2 cellular contexts compared by ENCODE assay signal in the genomic region with DNA sequence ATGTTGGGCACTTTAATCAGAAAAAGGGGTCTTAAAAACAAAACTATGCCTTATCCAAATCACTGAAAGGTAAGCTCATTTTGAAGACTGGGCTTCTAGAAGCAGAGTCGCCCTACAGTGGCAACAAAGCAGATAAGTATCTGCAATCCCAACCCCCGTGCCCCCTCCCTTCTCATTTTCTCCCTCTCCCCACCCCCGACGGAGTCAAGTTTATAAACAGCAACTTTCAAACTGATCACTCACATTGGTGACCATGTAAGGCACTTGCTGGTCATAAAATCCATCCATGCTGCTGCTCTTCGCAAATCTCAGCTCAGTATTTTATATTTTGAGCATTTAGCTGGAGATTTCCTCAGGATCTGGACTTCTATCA.
TF ChIP-seq lines count a peak whose summit lies in the region.

No MANE protein-coding gene starts in this region.

TF ChIP-seq in H1, 55 proteins besides CTCF, POLR2A, EP300 and RAD21 (continued from another document):
- peak; percentile 51; the same call in 1 of the 2 replicates for TF ChIP-seq TBP (IDR thresholded peaks at IDR 0.05; ENCODE audit: low read depth, low read length)
- TF ChIP-seq SP4 (IDR thresholded peaks at IDR 0.05; ENCODE audit: low read length) = peak; percentile 34; the same call in 1 of the 2 replicates
- 0 out of 2 replicates have a peak, but pooled peaks have one; percentile 6 for TF ChIP-seq SP1 (IDR thresholded peaks at IDR 0.05; ENCODE audit: low read depth, low read length)
- TF ChIP-seq TAF1 (IDR thresholded peaks at IDR 0.05; ENCODE audit: low read depth, low read length) = peak; percentile 39; the same call in 1 of the 2 replicates
- TF ChIP-seq SIX5 (IDR thresholded peaks at IDR 0.05; ENCODE audit: low read depth, low read length) = no peak

TF ChIP-seq in neural cell, 6 proteins besides CTCF, POLR2A, EP300 and RAD21 (continued from another document):
- TF ChIP-seq EZH2 (IDR thresholded peaks at IDR 0.05; ENCODE audit: borderline replicate concordance, insufficient read depth, low read length, poor library complexity, severe bottlenecking) (no peak), POLR2AphosphoS5 (IDR thresholded peaks at IDR 0.05) (no peak), TAF1 (IDR thresholded peaks at IDR 0.05; ENCODE audit: low read depth) (no peak), SMC3 (conservative IDR thresholded peaks at IDR 0.05; ENCODE audit: poor library complexity) (no peak)
- TF ChIP-seq, protein P1, sequence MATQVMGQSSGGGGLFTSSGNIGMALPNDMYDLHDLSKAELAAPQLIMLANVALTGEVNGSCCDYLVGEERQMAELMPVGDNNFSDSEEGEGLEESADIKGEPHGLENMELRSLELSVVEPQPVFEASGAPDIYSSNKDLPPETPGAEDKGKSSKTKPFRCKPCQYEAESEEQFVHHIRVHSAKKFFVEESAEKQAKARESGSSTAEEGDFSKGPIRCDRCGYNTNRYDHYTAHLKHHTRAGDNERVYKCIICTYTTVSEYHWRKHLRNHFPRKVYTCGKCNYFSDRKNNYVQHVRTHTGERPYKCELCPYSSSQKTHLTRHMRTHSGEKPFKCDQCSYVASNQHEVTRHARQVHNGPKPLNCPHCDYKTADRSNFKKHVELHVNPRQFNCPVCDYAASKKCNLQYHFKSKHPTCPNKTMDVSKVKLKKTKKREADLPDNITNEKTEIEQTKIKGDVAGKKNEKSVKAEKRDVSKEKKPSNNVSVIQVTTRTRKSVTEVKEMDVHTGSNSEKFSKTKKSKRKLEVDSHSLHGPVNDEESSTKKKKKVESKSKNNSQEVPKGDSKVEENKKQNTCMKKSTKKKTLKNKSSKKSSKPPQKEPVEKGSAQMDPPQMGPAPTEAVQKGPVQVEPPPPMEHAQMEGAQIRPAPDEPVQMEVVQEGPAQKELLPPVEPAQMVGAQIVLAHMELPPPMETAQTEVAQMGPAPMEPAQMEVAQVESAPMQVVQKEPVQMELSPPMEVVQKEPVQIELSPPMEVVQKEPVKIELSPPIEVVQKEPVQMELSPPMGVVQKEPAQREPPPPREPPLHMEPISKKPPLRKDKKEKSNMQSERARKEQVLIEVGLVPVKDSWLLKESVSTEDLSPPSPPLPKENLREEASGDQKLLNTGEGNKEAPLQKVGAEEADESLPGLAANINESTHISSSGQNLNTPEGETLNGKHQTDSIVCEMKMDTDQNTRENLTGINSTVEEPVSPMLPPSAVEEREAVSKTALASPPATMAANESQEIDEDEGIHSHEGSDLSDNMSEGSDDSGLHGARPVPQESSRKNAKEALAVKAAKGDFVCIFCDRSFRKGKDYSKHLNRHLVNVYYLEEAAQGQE (IDR thresholded peaks at IDR 0.05; ENCODE audit: borderline replicate concordance) = no peak
